8 cellular contexts compared by ENCODE assay signal in genomic region chr19:47427241-47428176, GRCh38. TPM values are rescaled to one million over a fixed set of nuclear protein-coding genes. Genes with fewer than 3 reads are reported as not detected.
DNase-seq lines count a peak whose midpoint lies in the region; ATAC-seq and TF ChIP-seq lines count a peak whose summit lies in the region.

No MANE protein-coding gene starts in this region.

- POLR2A ChIA-PET in AG04449 (lab: Yijun Ruan, JAX) (interaction anchor here (1.0 to 1.1 kb wide), 2 partner anchors 292 to 324 kb away, joined by 3 read pairs; no protein-coding TSS in a partner anchor), activated B cell treated with CpG ODN at 0.5 μM for 24 hours (lab: Charles Lee) (interaction anchor here (0.6 kb wide), 2 partner anchors 11 to 277 kb away, joined by 4 read pairs; no protein-coding TSS in a partner anchor)

- no peaks in the 10 kb centered on the region for H3K36me3 Mint-ChIP-seq in activated B cell treated with CpG ODN at 0.5 μM for 24 hours (ENCODE audit: low read depth)

- CTCF ChIA-PET in AG04449 (lab: Yijun Ruan, JAX): interaction anchor here (0.7 to 16.6 kb wide), 34 partner anchors 8 to 414 kb away, joined by 3 to 867 read pairs (median 4); partner anchors contain the start of genes DHX34, EHD2, INAFM1 and KPTN
- CTCF ChIA-PET in activated B cell treated with CpG ODN at 0.5 μM for 24 hours (lab: Charles Lee): interaction anchor here (1.2 kb wide), 1 partner anchor 10 kb away, joined by 3 read pairs; no protein-coding TSS in a partner anchor

- ATAC-seq in activated B cell treated with CpG ODN at 0.5 μM for 24 hours (ENCODE audit: low read depth) (peak; percentile 84), GM21528 (IDR thresholded peaks at IDR 0.05; ENCODE audit: low FRiP score, unreplicated experiment) (no peak)

- H3K4me3 Mint-ChIP-seq in activated B cell treated with CpG ODN at 0.5 μM for 24 hours: no peak overlapping the region

- peaks cover 50% of the 10 kb centered on the region for H3K27me3 Mint-ChIP-seq in activated B cell treated with CpG ODN at 0.5 μM for 24 hours

- peak overlapping the region; percentile 51 for H3K4me3 ChIP-seq in AG04449 (ENCODE audit: low read depth, low read length)

- no peak overlapping the region for H3K27ac Mint-ChIP-seq in activated B cell treated with CpG ODN at 0.5 μM for 24 hours

- intact Hi-C loops in activated B cell treated with CpG ODN at 0.5 μM for 24 hours (cut with micrococcal nuclease): loop anchor here (1.0 kb wide), 2 partner anchors 131 to 143 kb away; no protein-coding TSS in a partner anchor

- TF ChIP-seq CTCF in AG04449 (IDR thresholded peaks at IDR 0.05; ENCODE audit: insufficient read depth, low read length, missing control alignments) (peak; percentile 87), activated B cell treated with CpG ODN at 0.5 μM for 24 hours (IDR thresholded peaks at IDR 0.05) (no peak)

- DNase-seq in AG04449 (ENCODE audit: low read depth, low spot score) (no peak), GM19238 (ENCODE audit: insufficient read length, low spot score) (peak; percentile 82), NCI-H2107 (lab: John Stamatoyannopoulos, UW) (peak; percentile 54), activated B cell treated with CpG ODN at 0.5 μM for 24 hours (peak; percentile 54), kidney glomerular epithelial cell (lab: John Stamatoyannopoulos, UW) (peak; percentile 28)
- peak; percentile 57 for DNase-seq in central memory CD4-positive, alpha-beta T cell
- DNase-seq in stimulated activated CD4-positive, alpha-beta T cell treated with anti-CD3 and anti-CD28 coated beads, Interleukin-2, amount 100 ng/mL, for 4 hours (ENCODE audit: low read depth): peak; percentile 62

- peaks cover 5% of the 10 kb centered on the region for H3K4me1 Mint-ChIP-seq in activated B cell treated with CpG ODN at 0.5 μM for 24 hours

- H3K9me3 Mint-ChIP-seq in activated B cell treated with CpG ODN at 0.5 μM for 24 hours: no peaks in the 10 kb centered on the region

RNA-seq across cellular contexts. Expression of gene MEIS3, which starts 8.2 kb away (rescaled TPM):
- not detected in 2 replicates for total RNA-seq in activated B cell treated with CpG ODN at 0.5 μM for 24 hours

RNA-seq across cellular contexts. Expression of gene SLC8A2, which starts 44.2 kb away (rescaled TPM):
- not detected in 2 replicates for total RNA-seq in activated B cell treated with CpG ODN at 0.5 μM for 24 hours

RNA-seq across cellular contexts. Expression of gene KPTN, which starts 56.5 kb away (rescaled TPM):
- 8.0 and 8.7 TPM in 2 replicates for total RNA-seq in activated B cell treated with CpG ODN at 0.5 μM for 24 hours
